ENCODE assay signal across 11 cellular contexts in the genomic region with DNA sequence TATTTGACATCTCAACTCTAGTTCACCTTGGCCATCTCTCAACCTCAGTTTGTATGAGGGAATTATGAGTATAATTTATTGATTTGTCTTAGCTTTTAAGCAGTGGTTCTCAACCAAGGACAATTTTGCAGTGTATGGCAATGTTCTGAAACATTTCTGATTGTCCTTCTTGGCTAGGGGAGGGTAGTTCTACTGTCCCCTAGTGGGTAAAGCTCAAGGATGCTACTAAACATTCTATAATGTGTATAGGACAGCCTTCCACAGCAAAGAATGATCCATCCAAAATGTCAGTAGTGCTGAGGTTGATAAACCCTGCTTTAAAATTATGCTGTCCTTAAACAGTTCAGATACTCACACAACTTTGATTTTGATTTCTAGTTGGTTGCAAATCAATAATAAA.
DNase-seq lines count a peak whose midpoint lies in the region; ATAC-seq and TF ChIP-seq lines count a peak whose summit lies in the region.
"Had no signal": no experiment of that assay in that cellular context is flagged by ENCODE, and none has a peak within 500 bp of the region (broad histone marks: within the 10 kb centered on the region; RNA-seq: fewer than 3 reads in every experiment).

No MANE protein-coding gene starts in this region.

- H3K9me3 ChIP-seq in Loucy (ENCODE audit: insufficient read depth, low read depth, low read length) (0 out of 2 replicates have a peak, but pooled peaks cover 6% of the 10 kb centered on the region), mammary epithelial cell (replicated peaks; ENCODE audit: insufficient read depth, low read length) (peaks cover 2% of the 10 kb centered on the region), neural cell (ENCODE audit: low read length) (no peaks in the 10 kb centered on the region), suprapubic skin (no peaks in the 10 kb centered on the region)
- H3K9me3 ChIP-seq: ovary, thyroid gland had no signal

- intact Hi-C loops in mammary epithelial cell (cut with micrococcal nuclease): loop anchor here (10.0 kb wide), 1 partner anchor 158 kb away; no protein-coding TSS in a partner anchor

- H3K27ac ChIP-seq in mammary epithelial cell (ENCODE audit: insufficient read depth, low read depth, low read length) (no peak overlapping the region), neural cell (ENCODE audit: low read length) (no peak overlapping the region), suprapubic skin (no peak overlapping the region)
- H3K27ac ChIP-seq: ovary, thyroid gland had no signal

- no peak for TF ChIP-seq POLR2A in suprapubic skin (IDR thresholded peaks at IDR 0.05)

- H3K4me1 ChIP-seq in Loucy (ENCODE audit: insufficient read depth, low read length, poor library complexity, severe bottlenecking) (no peaks in the 10 kb centered on the region), mammary epithelial cell (ENCODE audit: insufficient read depth, low read length) (peaks cover 3% of the 10 kb centered on the region), suprapubic skin (no peaks in the 10 kb centered on the region)

- no peak for TF ChIP-seq EP300 in neural cell (conservative IDR thresholded peaks at IDR 0.05; ENCODE audit: poor library complexity, severe bottlenecking)
- no peak for TF ChIP-seq EP300 in suprapubic skin (IDR thresholded peaks at IDR 0.05)

- peak; percentile 43 for TF ChIP-seq CTCF in GM12873 (IDR thresholded peaks at IDR 0.05; ENCODE audit: insufficient read depth, low read depth, low read length, missing control alignments)
- TF ChIP-seq CTCF in Loucy (conservative IDR thresholded peaks at IDR 0.05; ENCODE audit: low read length): peak; percentile 76
- TF ChIP-seq CTCF in mammary epithelial cell (conservative IDR thresholded peaks at IDR 0.05 in 1 of 2, IDR thresholded peaks at IDR 0.05 in 1 of 2; ENCODE audit: extremely low read depth in 1 of 2, insufficient read depth in 1 of 2, low read depth in 1 of 2, low read length in 2 of 2): peak; percentile 27 to 47
- peak; percentile 40 for TF ChIP-seq CTCF in neural cell (IDR thresholded peaks at IDR 0.05; ENCODE audit: poor library complexity, severe bottlenecking)
- TF ChIP-seq CTCF in suprapubic skin (IDR thresholded peaks at IDR 0.05): no peak

- H3F3A ChIP-seq in Loucy (ENCODE audit: low read depth) (no peaks in the 10 kb centered on the region), neural cell (ENCODE audit: insufficient read depth, low read length, poor library complexity, severe bottlenecking) (no peaks in the 10 kb centered on the region)

- H3K4me2 ChIP-seq in Loucy (ENCODE audit: low read depth, low read length, poor library complexity, severe bottlenecking) (no peak overlapping the region), mammary epithelial cell (ENCODE audit: insufficient read depth, low read depth, low read length) (no peak overlapping the region), neural cell (ENCODE audit: low read length) (no peak overlapping the region)

- ATAC-seq in HG02981 (IDR thresholded peaks at IDR 0.05; ENCODE audit: unreplicated experiment): no peak

- H3K36me3 ChIP-seq in Loucy (ENCODE audit: insufficient read depth, low read length): peaks cover 8% of the 10 kb centered on the region; the same call in 1 of the 2 replicates
- peaks cover 11% of the 10 kb centered on the region for H3K36me3 ChIP-seq in mammary epithelial cell (ENCODE audit: insufficient read depth, low read length)
- H3K36me3 ChIP-seq in neural cell (ENCODE audit: insufficient read depth, low read length): peaks cover 5% of the 10 kb centered on the region
- H3K36me3 ChIP-seq in suprapubic skin: peaks cover 31% of the 10 kb centered on the region
- H3K36me3 ChIP-seq: ovary, thyroid gland had no signal

- H3K4me3 ChIP-seq in Loucy (ENCODE audit: low read length, poor library complexity, severe bottlenecking): no peak overlapping the region
- H3K4me3 ChIP-seq in mammary epithelial cell (replicated peaks in 1 of 3; ENCODE audit: insufficient read depth in 1 of 3, low read depth in 2 of 3, low read length in 3 of 3): no peak overlapping the region
- no peak overlapping the region for H3K4me3 ChIP-seq in neural cell (ENCODE audit: low read length)
- no peak overlapping the region for H3K4me3 ChIP-seq in suprapubic skin
- H3K4me3 ChIP-seq: ovary, thyroid gland had no signal

- H3K9ac ChIP-seq in Loucy (ENCODE audit: low read depth, low read length, poor library complexity, severe bottlenecking) (no peak overlapping the region), mammary epithelial cell (ENCODE audit: insufficient read depth, low read length) (no peak overlapping the region), neural cell (ENCODE audit: low read length) (no peak overlapping the region)

- H3K9me2 ChIP-seq in Loucy (replicated peaks; ENCODE audit: low read depth, low read length) (no peaks in the 10 kb centered on the region), neural cell (ENCODE audit: insufficient read depth, low read length) (no peaks in the 10 kb centered on the region)

- dilution Hi-C loops in mammary epithelial cell (cut with HindIII; ENCODE audit: low sequenced_read_pairs): no loop called here

- in situ Hi-C loops in mammary epithelial cell (cut with MboI; ENCODE audit: low sequenced_read_pairs in 2 of 2): no loop called here

- peak; percentile 32 for TF ChIP-seq RAD21 in neural cell (conservative IDR thresholded peaks at IDR 0.05)

- BruUV-seq in mammary epithelial cell (replicated peaks; lab: Mats Ljungman, UMichigan): no TSS peak

- H2AFZ ChIP-seq in Loucy (ENCODE audit: low read length) (no peak overlapping the region), mammary epithelial cell (ENCODE audit: low read depth, low read length) (no peak overlapping the region), neural cell (ENCODE audit: low read depth, low read length) (no peak overlapping the region)

- DNase-seq in mammary epithelial cell (no peak), suprapubic skin (ENCODE audit: low spot score in 2 of 2) (no peak), NCI-H1436 treated with DMSO at 0.1 percent for 48 hours (lab: John Stamatoyannopoulos, UW) (no peak)
- DNase-seq: activated CD8-positive, alpha-beta memory T cell treated with anti-CD3 and anti-CD28 coated beads, Interleukin-2, amount 50 U/mL, for 48 hours; NCI-H2081 treated with DMSO at 0.1 percent for 48 hours; ovary; thyroid gland had no signal

- CTCF ChIA-PET in mammary epithelial cell (lab: Charles Lee; ENCODE audit: low non-redundant PET): interaction anchor here (0.6 to 1.2 kb wide), 3 partner anchors 49 to 233 kb away, joined by 3 to 4 read pairs (median 4); no protein-coding TSS in a partner anchor

- H4K20me1 ChIP-seq in Loucy (ENCODE audit: insufficient read depth, low read length, poor library complexity, severe bottlenecking) (no peaks in the 10 kb centered on the region), mammary epithelial cell (ENCODE audit: insufficient read depth, low read length) (no peaks in the 10 kb centered on the region), neural cell (ENCODE audit: insufficient read depth) (no peaks in the 10 kb centered on the region)

- H3K79me2 ChIP-seq in Loucy (ENCODE audit: insufficient read depth, low read length): no peaks in the 10 kb centered on the region
- H3K79me2 ChIP-seq in mammary epithelial cell (ENCODE audit: insufficient read depth, low read length): peaks cover 2% of the 10 kb centered on the region
- no peaks in the 10 kb centered on the region for H3K79me2 ChIP-seq in neural cell (replicated peaks; ENCODE audit: insufficient read depth, low read length)

- H3K27me3 ChIP-seq in Loucy (ENCODE audit: insufficient read depth, low read length, poor library complexity, severe bottlenecking) (no peaks in the 10 kb centered on the region), mammary epithelial cell (ENCODE audit: insufficient read depth, low read length) (no peaks in the 10 kb centered on the region), neural cell (ENCODE audit: insufficient read depth, low read depth, low read length) (no peaks in the 10 kb centered on the region), suprapubic skin (no peaks in the 10 kb centered on the region)
- H3K27me3 ChIP-seq: ovary, thyroid gland had no signal

TF ChIP-seq in neural cell, 6 proteins besides CTCF, POLR2A, EP300 and RAD21:
- TF ChIP-seq SMC3 (conservative IDR thresholded peaks at IDR 0.05; ENCODE audit: poor library complexity): no peak
- TF ChIP-seq, protein P1, sequence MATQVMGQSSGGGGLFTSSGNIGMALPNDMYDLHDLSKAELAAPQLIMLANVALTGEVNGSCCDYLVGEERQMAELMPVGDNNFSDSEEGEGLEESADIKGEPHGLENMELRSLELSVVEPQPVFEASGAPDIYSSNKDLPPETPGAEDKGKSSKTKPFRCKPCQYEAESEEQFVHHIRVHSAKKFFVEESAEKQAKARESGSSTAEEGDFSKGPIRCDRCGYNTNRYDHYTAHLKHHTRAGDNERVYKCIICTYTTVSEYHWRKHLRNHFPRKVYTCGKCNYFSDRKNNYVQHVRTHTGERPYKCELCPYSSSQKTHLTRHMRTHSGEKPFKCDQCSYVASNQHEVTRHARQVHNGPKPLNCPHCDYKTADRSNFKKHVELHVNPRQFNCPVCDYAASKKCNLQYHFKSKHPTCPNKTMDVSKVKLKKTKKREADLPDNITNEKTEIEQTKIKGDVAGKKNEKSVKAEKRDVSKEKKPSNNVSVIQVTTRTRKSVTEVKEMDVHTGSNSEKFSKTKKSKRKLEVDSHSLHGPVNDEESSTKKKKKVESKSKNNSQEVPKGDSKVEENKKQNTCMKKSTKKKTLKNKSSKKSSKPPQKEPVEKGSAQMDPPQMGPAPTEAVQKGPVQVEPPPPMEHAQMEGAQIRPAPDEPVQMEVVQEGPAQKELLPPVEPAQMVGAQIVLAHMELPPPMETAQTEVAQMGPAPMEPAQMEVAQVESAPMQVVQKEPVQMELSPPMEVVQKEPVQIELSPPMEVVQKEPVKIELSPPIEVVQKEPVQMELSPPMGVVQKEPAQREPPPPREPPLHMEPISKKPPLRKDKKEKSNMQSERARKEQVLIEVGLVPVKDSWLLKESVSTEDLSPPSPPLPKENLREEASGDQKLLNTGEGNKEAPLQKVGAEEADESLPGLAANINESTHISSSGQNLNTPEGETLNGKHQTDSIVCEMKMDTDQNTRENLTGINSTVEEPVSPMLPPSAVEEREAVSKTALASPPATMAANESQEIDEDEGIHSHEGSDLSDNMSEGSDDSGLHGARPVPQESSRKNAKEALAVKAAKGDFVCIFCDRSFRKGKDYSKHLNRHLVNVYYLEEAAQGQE (IDR thresholded peaks at IDR 0.05; ENCODE audit: borderline replicate concordance): no peak
- TF ChIP-seq TAF1 (IDR thresholded peaks at IDR 0.05; ENCODE audit: low read depth): no peak
- TF ChIP-seq MXI1 (conservative IDR thresholded peaks at IDR 0.05; ENCODE audit: poor library complexity, severe bottlenecking): no peak
- TF ChIP-seq EZH2 (IDR thresholded peaks at IDR 0.05; ENCODE audit: borderline replicate concordance, insufficient read depth, low read length, poor library complexity, severe bottlenecking): no peak
- TF ChIP-seq POLR2AphosphoS5 (IDR thresholded peaks at IDR 0.05): no peak

Comparison
In these comparisons a context has a peak if more than half of its experiments do, and no peak if none do; other contexts are left out.
1. CTCF ChIP-seq: peak in GM12873 (single experiment), Loucy (single experiment), mammary epithelial cell (2 of 2) and neural cell (single experiment); none in suprapubic skin (0 of 2).